ENCODE assay signal across 8 cellular contexts in the genomic region with DNA sequence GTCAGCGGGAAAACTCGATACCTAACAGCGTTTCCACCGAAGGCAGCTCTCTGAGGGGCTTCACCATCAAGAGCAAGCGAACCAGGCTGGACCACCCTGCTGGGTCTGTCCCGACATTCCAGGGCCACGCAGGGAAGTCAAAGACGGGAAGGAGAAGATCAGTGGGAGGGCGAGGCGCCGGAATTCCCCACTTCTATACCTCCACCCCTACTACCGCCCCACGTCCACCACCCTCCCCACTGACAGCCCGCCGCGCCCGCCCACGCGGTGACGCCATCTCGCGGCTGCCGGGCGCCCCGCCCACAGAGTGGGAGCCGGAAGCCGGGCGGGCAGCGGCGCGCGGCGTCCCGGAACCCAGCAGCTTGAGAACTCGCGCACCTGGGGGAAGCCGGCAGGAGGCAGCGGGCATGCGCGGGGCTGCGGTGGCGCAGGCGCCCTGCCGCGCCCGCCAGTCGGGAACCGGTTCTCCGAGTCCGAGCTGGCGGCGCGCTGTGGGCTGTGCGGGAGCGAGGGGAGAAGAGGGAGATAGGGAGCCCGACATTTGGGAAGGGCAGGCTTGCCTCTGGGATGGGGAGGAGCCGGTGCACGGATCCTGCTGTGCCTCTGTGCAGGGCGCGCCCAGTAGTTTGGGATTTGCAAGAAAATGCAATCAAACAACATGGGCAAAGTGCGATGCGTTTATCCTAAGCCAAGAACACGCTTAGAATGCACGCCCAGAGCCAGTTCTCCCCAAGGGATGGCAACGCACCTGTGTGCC. TPM values are rescaled to one million over a fixed set of nuclear protein-coding genes. Genes with fewer than 3 reads are reported as not detected.
DNase-seq lines count a peak whose midpoint lies in the region; ATAC-seq lines count a peak whose summit lies in the region.

No MANE protein-coding gene starts in this region.

- peak; percentile 80 to 82 for DNase-seq in AML-193 (lab: John Stamatoyannopoulos, UW)
- peak; percentile 41 for DNase-seq in NCI-H345 treated with DMSO at 0.1 percent for 48 hours (lab: John Stamatoyannopoulos, UW; ENCODE audit: unreplicated experiment)
- peak; percentile 92 for DNase-seq in activated CD4-positive, alpha-beta T cell treated with anti-CD3 and anti-CD28 coated beads for 1 hour
- DNase-seq in cerebellum (ENCODE audit: low spot score) = peak; percentile 78
- DNase-seq in kidney glomerular epithelial cell (lab: John Stamatoyannopoulos, UW) = peak; percentile 85
- peak; percentile 92 for DNase-seq in stimulated activated CD4-positive, alpha-beta T cell treated with anti-CD3 and anti-CD28 coated beads, Interleukin-15, amount 100 ng/mL, for 24 hours

- ATAC-seq in GM19035 (IDR thresholded peaks at IDR 0.05; ENCODE audit: unreplicated experiment) (peak; percentile 44), HG03196 (IDR thresholded peaks at IDR 0.05; ENCODE audit: unreplicated experiment) (peak; percentile 52)

RNA-seq across cellular contexts. Expression of gene STIM2, which starts 3.2 kb away (rescaled TPM):
- 33.1 TPM for total RNA-seq in cerebellum

Comparison
In these comparisons a context has a peak if more than half of its experiments do, and no peak if none do; other contexts are left out.
1. Peak in every context shown above with its lines: DNase-seq and ATAC-seq.
2. DNase-seq: peak in every context shown above with its lines; median percentile 92 in activated CD4-positive, alpha-beta T cell treated with anti-CD3 and anti-CD28 coated beads for 1 hour; 92 in stimulated activated CD4-positive, alpha-beta T cell treated with anti-CD3 and anti-CD28 coated beads, Interleukin-15, amount 100 ng/mL, for 24 hours; 85 in kidney glomerular epithelial cell; 81 in AML-193; 78 in cerebellum; 41 in NCI-H345 treated with DMSO at 0.1 percent for 48 hours.